ENCODE assay signal across 32 cellular contexts in genomic region chr10:69037489-69037888, GRCh38.
"Had no signal": no experiment of that assay in that cellular context is flagged by ENCODE, and none has a peak within 500 bp of the region (broad histone marks: within the 10 kb centered on the region; RNA-seq: fewer than 3 reads in every experiment).

No MANE protein-coding gene starts in this region.

- H3K36me3 Mint-ChIP-seq: activated CD4-positive, alpha-beta memory T cell treated with anti-CD3 and anti-CD28 coated beads for 36 hours; activated CD8-positive, alpha-beta memory T cell treated with anti-CD3 and anti-CD28 coated beads, Interleukin-2, amount 10 ng/mL, durations not matched to agents 7 days and 5 days; activated naive CD4-positive, alpha-beta T cell treated with anti-CD3 and anti-CD28 coated beads, Interleukin-2, amount 10 ng/mL, durations not matched to agents 7 days and 5 days; activated naive CD4-positive, alpha-beta T cell treated with anti-CD3 and anti-CD28 coated beads, Interleukin-2, amount 50 U/mL, for 24 hours; activated naive CD8-positive, alpha-beta T cell treated with anti-CD3 and anti-CD28 coated beads, Interleukin-2, amount 10 ng/mL, durations not matched to agents 7 days and 5 days had no signal

- H3K4me3 Mint-ChIP-seq: activated B cell treated with CpG ODN at 0.5 μM for 24 hours; activated CD4-positive, alpha-beta memory T cell treated with anti-CD3 and anti-CD28 coated beads for 36 hours; activated CD4-positive, alpha-beta T cell treated with anti-CD3 and anti-CD28 coated beads, Interleukin-2, amount 10 ng/mL, durations not matched to agents 24 days and 14 days; activated CD8-positive, alpha-beta memory T cell treated with anti-CD3 and anti-CD28 coated beads, Interleukin-2, amount 10 ng/mL, durations not matched to agents 7 days and 5 days; activated CD8-positive, alpha-beta T cell treated with anti-CD3 and anti-CD28 coated beads, Interleukin-2, amount 10 ng/mL, durations not matched to agents 7 days and 5 days; activated naive CD4-positive, alpha-beta T cell treated with anti-CD3 and anti-CD28 coated beads, Interleukin-2, amount 10 ng/mL, durations not matched to agents 7 days and 5 days; activated naive CD4-positive, alpha-beta T cell treated with anti-CD3 and anti-CD28 coated beads, Interleukin-2, amount 50 U/mL, for 24 hours; activated naive CD8-positive, alpha-beta T cell; activated naive CD8-positive, alpha-beta T cell treated with anti-CD3 and anti-CD28 coated beads, Interleukin-2, amount 10 ng/mL, durations not matched to agents 7 days and 5 days; activated T-cell treated with anti-CD3 and anti-CD28 coated beads, Interleukin-2, amount 50 U/mL, for 24 hours; T-helper 1 cell treated with Interleukin-12 subunit alpha and Interleukin-12 subunit beta and Interleukin-4 antibody, amounts not matched to agents 30 μg/mL and 1 μg/mL, for 36 hours; T-helper 2 cell treated with Interferon-gamma antibody and Interleukin-4, amounts not matched to agents 5 μg/mL and 100 μg/mL, for 36 hours had no signal

- H3K4me1 Mint-ChIP-seq: activated B cell treated with CpG ODN at 0.5 μM for 24 hours; activated CD4-positive, alpha-beta T cell treated with anti-CD3 and anti-CD28 coated beads, Interleukin-2, amount 10 ng/mL, durations not matched to agents 24 days and 14 days; activated CD8-positive, alpha-beta memory T cell treated with anti-CD3 and anti-CD28 coated beads, Interleukin-2, amount 10 ng/mL, durations not matched to agents 7 days and 5 days; activated naive CD4-positive, alpha-beta T cell treated with anti-CD3 and anti-CD28 coated beads, Interleukin-2, amount 50 U/mL, for 24 hours; activated naive CD8-positive, alpha-beta T cell treated with anti-CD3 and anti-CD28 coated beads, Interleukin-2, amount 10 ng/mL, durations not matched to agents 7 days and 5 days had no signal

- H3K27me3 Mint-ChIP-seq: activated B cell treated with CpG ODN at 0.5 μM for 24 hours; activated CD4-positive, alpha-beta memory T cell treated with anti-CD3 and anti-CD28 coated beads for 36 hours; activated CD4-positive, alpha-beta T cell treated with anti-CD3 and anti-CD28 coated beads, Interleukin-2, amount 10 ng/mL, durations not matched to agents 24 days and 14 days; activated CD8-positive, alpha-beta memory T cell treated with anti-CD3 and anti-CD28 coated beads, Interleukin-2, amount 10 ng/mL, durations not matched to agents 7 days and 5 days; activated naive CD4-positive, alpha-beta T cell treated with anti-CD3 and anti-CD28 coated beads, Interleukin-2, amount 50 U/mL, for 24 hours; activated naive CD8-positive, alpha-beta T cell; activated T-cell treated with anti-CD3 and anti-CD28 coated beads, Interleukin-2, amount 50 U/mL, for 24 hours had no signal

- ATAC-seq: activated CD8-positive, alpha-beta memory T cell treated with anti-CD3 and anti-CD28 coated beads, Interleukin-2, amount 10 ng/mL, durations not matched to agents 7 days and 5 days; activated CD8-positive, alpha-beta T cell treated with anti-CD3 and anti-CD28 coated beads, Interleukin-2, amount 10 ng/mL, durations not matched to agents 7 days and 5 days; body of pancreas had no signal

- DNase-seq: activated B cell treated with CpG ODN at 0.5 μM for 24 hours; activated CD4-positive, alpha-beta memory T cell treated with anti-CD3 and anti-CD28 coated beads for 36 hours; activated CD4-positive, alpha-beta T cell treated with anti-CD3 and anti-CD28 coated beads for 4 hours; activated CD4-positive, alpha-beta T cell treated with anti-CD3 and anti-CD28 coated beads, Interleukin-2, amount 10 ng/mL, durations not matched to agents 24 days and 14 days; activated CD4-positive, alpha-beta T cell treated with anti-CD3 and anti-CD28 coated beads, Interleukin-2, amount 50 U/mL, for 1 hour; activated CD4-positive, alpha-beta T cell treated with anti-CD3 and anti-CD28 coated beads, Interleukin-2, amount 50 U/mL, for 4 hours; activated CD4-positive, CD25-positive, alpha-beta regulatory T cell treated with anti-CD3 and anti-CD28 coated beads, Interleukin-2, amount 50 U/mL, for 72 hours; activated CD8-positive, alpha-beta memory T cell treated with anti-CD3 and anti-CD28 coated beads for 24 hours; activated CD8-positive, alpha-beta memory T cell treated with anti-CD3 and anti-CD28 coated beads, Interleukin-2, amount 10 ng/mL, durations not matched to agents 7 days and 5 days; activated CD8-positive, alpha-beta memory T cell treated with anti-CD3 and anti-CD28 coated beads, Interleukin-2, amount 50 U/mL, for 48 hours; activated CD8-positive, alpha-beta T cell treated with anti-CD3 and anti-CD28 coated beads, Interleukin-2, amount 10 ng/mL, durations not matched to agents 7 days and 5 days; activated effector memory CD4-positive, alpha-beta T cell treated with Interleukin-2 at 50 U/mL for 16 hours; activated gamma-delta T cell; activated naive CD4-positive, alpha-beta T cell treated with anti-CD3 and anti-CD28 coated beads, Interleukin-2, amount 10 ng/mL, durations not matched to agents 7 days and 5 days; activated naive CD4-positive, alpha-beta T cell treated with Interleukin-2 at 50 U/mL for 16 hours; activated naive CD8-positive, alpha-beta T cell treated with anti-CD3 and anti-CD28 coated beads, Interleukin-2, amount 10 ng/mL, durations not matched to agents 7 days and 5 days; activated T-cell treated with anti-CD3 and anti-CD28 coated beads, Interleukin-2, amount 50 U/mL, for 24 hours; activated T-cell treated with anti-CD3 and anti-CD28 coated beads, Interleukin-2, amount 50 U/mL, for 48 hours; adrenal gland; amniotic stem cell; aorta; body of pancreas; brain microvascular endothelial cell; central memory CD4-positive, alpha-beta T cell; T-helper 1 cell; T-helper 2 cell; T-helper 9 cell had no signal

- H3K27ac Mint-ChIP-seq: activated B cell treated with CpG ODN at 0.5 μM for 24 hours; activated CD4-positive, alpha-beta memory T cell treated with anti-CD3 and anti-CD28 coated beads for 36 hours; activated CD4-positive, alpha-beta T cell treated with anti-CD3 and anti-CD28 coated beads, Interleukin-2, amount 10 ng/mL, durations not matched to agents 24 days and 14 days; activated CD8-positive, alpha-beta memory T cell treated with anti-CD3 and anti-CD28 coated beads, Interleukin-2, amount 10 ng/mL, durations not matched to agents 7 days and 5 days; activated CD8-positive, alpha-beta T cell treated with anti-CD3 and anti-CD28 coated beads, Interleukin-2, amount 10 ng/mL, durations not matched to agents 7 days and 5 days; activated naive CD4-positive, alpha-beta T cell treated with anti-CD3 and anti-CD28 coated beads, Interleukin-2, amount 10 ng/mL, durations not matched to agents 7 days and 5 days; activated naive CD4-positive, alpha-beta T cell treated with anti-CD3 and anti-CD28 coated beads, Interleukin-2, amount 50 U/mL, for 24 hours; activated naive CD8-positive, alpha-beta T cell; activated naive CD8-positive, alpha-beta T cell treated with anti-CD3 and anti-CD28 coated beads, Interleukin-2, amount 10 ng/mL, durations not matched to agents 7 days and 5 days; activated T-cell treated with anti-CD3 and anti-CD28 coated beads, Interleukin-2, amount 50 U/mL, for 24 hours; activated T-helper 2 cell treated with anti-CD3 and anti-CD28 coated beads, Interferon-gamma antibody, Interleukin-2, Interleukin-4, amounts not matched to agents 10 μg/mL and 5 μg/mL and 100 μg/mL, durations not matched to agents 14 hours and 24 hours and 36 hours; T-helper 1 cell treated with Interleukin-12 subunit alpha and Interleukin-12 subunit beta and Interleukin-4 antibody, amounts not matched to agents 30 μg/mL and 1 μg/mL, for 36 hours; T-helper 2 cell treated with Interferon-gamma antibody and Interleukin-4, amounts not matched to agents 5 μg/mL and 100 μg/mL, for 36 hours had no signal

- H3K9me3 Mint-ChIP-seq: activated B cell treated with CpG ODN at 0.5 μM for 24 hours; activated CD4-positive, alpha-beta memory T cell treated with anti-CD3 and anti-CD28 coated beads for 36 hours; activated CD4-positive, alpha-beta T cell treated with anti-CD3 and anti-CD28 coated beads, Interleukin-2, amount 10 ng/mL, durations not matched to agents 24 days and 14 days; activated naive CD4-positive, alpha-beta T cell treated with anti-CD3 and anti-CD28 coated beads, Interleukin-2, amount 10 ng/mL, durations not matched to agents 7 days and 5 days; activated naive CD4-positive, alpha-beta T cell treated with anti-CD3 and anti-CD28 coated beads, Interleukin-2, amount 50 U/mL, for 24 hours; activated naive CD8-positive, alpha-beta T cell treated with anti-CD3 and anti-CD28 coated beads, Interleukin-2, amount 10 ng/mL, durations not matched to agents 7 days and 5 days; activated T-cell treated with anti-CD3 and anti-CD28 coated beads, Interleukin-2, amount 50 U/mL, for 24 hours; activated T-helper 2 cell treated with anti-CD3 and anti-CD28 coated beads, Interferon-gamma antibody, Interleukin-2, Interleukin-4, amounts not matched to agents 10 μg/mL and 5 μg/mL and 100 μg/mL, durations not matched to agents 14 hours and 24 hours and 36 hours; T-helper 1 cell treated with Interleukin-12 subunit alpha and Interleukin-12 subunit beta and Interleukin-4 antibody, amounts not matched to agents 30 μg/mL and 1 μg/mL, for 36 hours; T-helper 2 cell treated with Interferon-gamma antibody and Interleukin-4, amounts not matched to agents 5 μg/mL and 100 μg/mL, for 36 hours had no signal
